ENCODE assay signal across 1 cellular context in genomic region chr16:71792176-71792575, GRCh38.
TF ChIP-seq lines count a peak whose summit lies in the region.

No MANE protein-coding gene starts in this region.

TF ChIP-seq in SK-N-SH treated with all-trans-retinoic acid at 6 μM for 48 hours, 23 proteins besides CTCF, POLR2A, EP300 and RAD21 (continued from another document):
- TF ChIP-seq CREB5 (CRISPR knock-in tag; IDR thresholded peaks at IDR 0.05; ENCODE audit: low read depth): no peak
- no peak for TF ChIP-seq ZFP30 (CRISPR knock-in tag; IDR thresholded peaks at IDR 0.05)
- no peak for TF ChIP-seq SNAI2 (CRISPR knock-in tag; IDR thresholded peaks at IDR 0.05)
- no peak for TF ChIP-seq TSHZ2 (CRISPR knock-in tag; IDR thresholded peaks at IDR 0.05)
- no peak for TF ChIP-seq ZNF8 (CRISPR knock-in tag; IDR thresholded peaks at IDR 0.05)
- no peak for TF ChIP-seq PATZ1 (CRISPR knock-in tag; IDR thresholded peaks at IDR 0.05; ENCODE audit: borderline replicate concordance)
- TF ChIP-seq ISL1 (CRISPR knock-in tag; IDR thresholded peaks at IDR 0.05): no peak
